ENCODE assay signal across 25 cellular contexts in genomic region chr12:41287500-41287899, GRCh38.
A peak's percentile ranks its signal among the peaks of the same experiment; 100 is the strongest.
DNase-seq lines count a peak whose midpoint lies in the region; ATAC-seq and TF ChIP-seq lines count a peak whose summit lies in the region.
"Had no signal": no experiment of that assay in that cellular context is flagged by ENCODE, and none has a peak within 500 bp of the region (broad histone marks: within the 10 kb centered on the region; RNA-seq: fewer than 3 reads in every experiment).

No MANE protein-coding gene starts in this region.

- no peaks in the 10 kb centered on the region for H3K27me3 ChIP-seq in Karpas-422 (ENCODE audit: low read length)
- H3K27me3 ChIP-seq in foreskin keratinocyte = no peaks in the 10 kb centered on the region
- H3K27me3 ChIP-seq: body of pancreas, MG63 had no signal

- no peaks in the 10 kb centered on the region for H3K79me2 ChIP-seq in Karpas-422 (ENCODE audit: low read length)

- no peaks in the 10 kb centered on the region for H4K20me1 ChIP-seq in Karpas-422 (ENCODE audit: insufficient read depth, low read depth, low read length)

- no peaks in the 10 kb centered on the region for H3K36me3 ChIP-seq in Karpas-422 (ENCODE audit: insufficient read depth, low read length)
- H3K36me3 ChIP-seq in mesodermal cell (ENCODE audit: control insufficient read depth, insufficient read depth, low read length) = no peaks in the 10 kb centered on the region
- H3K36me3 ChIP-seq in mucosa of descending colon (ENCODE audit: low read depth) = no peaks in the 10 kb centered on the region
- H3K36me3 ChIP-seq: MG63 had no signal

- H3K4me2 ChIP-seq in Karpas-422 (ENCODE audit: low read depth, low read length, poor library complexity, severe bottlenecking) = peak overlapping the region; percentile 39
- H3K4me2 ChIP-seq: GM23338 had no signal

- H3K27ac ChIP-seq in Karpas-422 (ENCODE audit: low read length) = no peak overlapping the region
- peak overlapping the region; percentile 13 for H3K27ac ChIP-seq in mesodermal cell (ENCODE audit: low read depth, low read length, severe bottlenecking)
- no peak overlapping the region for H3K27ac ChIP-seq in foreskin keratinocyte
- no peak overlapping the region for H3K27ac ChIP-seq in substantia nigra (ENCODE audit: low read depth, low read length, poor library complexity, severe bottlenecking)
- H3K27ac ChIP-seq: body of pancreas had no signal

- ATAC-seq in GM18520 (IDR thresholded peaks at IDR 0.05; ENCODE audit: unreplicated experiment) (peak; percentile 43), GM21390 (IDR thresholded peaks at IDR 0.05; ENCODE audit: unreplicated experiment) (peak; percentile 68), foreskin keratinocyte (no peak), HG03045 (IDR thresholded peaks at IDR 0.05; ENCODE audit: unreplicated experiment) (no peak), mucosa of descending colon (no peak)
- ATAC-seq: activated naive CD8-positive, alpha-beta T cell treated with anti-CD3 and anti-CD28 coated beads, Interleukin-2, amount 50 U/mL, for 24 hours; body of pancreas; effector memory CD8-positive, alpha-beta T cell; GM23338; left lobe of liver; natural killer cell treated with Interleukin-12 subunit alpha and Interleukin-12 subunit beta and Interleukin-15 and Interleukin-18, amount 100 ng/mL, for 72 hours; stimulated activated naive CD8-positive, alpha-beta T cell treated with anti-CD3 and anti-CD28 coated beads, Interleukin-15, amount 100 ng/mL, for 72 hours had no signal

- H3K9me2 ChIP-seq in Karpas-422 (replicated peaks; ENCODE audit: insufficient read depth, low read length) = no peaks in the 10 kb centered on the region

- no peak overlapping the region for H3K4me3 ChIP-seq in Karpas-422 (ENCODE audit: low read length)
- H3K4me3 ChIP-seq in mesodermal cell (ENCODE audit: extremely low read depth, insufficient read depth, low read length, poor library complexity, severe bottlenecking) = no peak overlapping the region
- H3K4me3 ChIP-seq in mucosa of descending colon = no peak overlapping the region
- H3K4me3 ChIP-seq: body of pancreas, GM23338, MG63 had no signal

- intact Hi-C loops in mucosa of descending colon (cut with DNase I, micrococcal nuclease) = no loop called here

- DNase-seq in Karpas-422 = no peak
- DNase-seq in foreskin keratinocyte = no peak
- DNase-seq in substantia nigra (lab: John Stamatoyannopoulos, UW) = no peak
- DNase-seq in mucosa of descending colon = no peak
- DNase-seq: activated CD8-positive, alpha-beta memory T cell treated with anti-CD3 and anti-CD28 coated beads, Interleukin-2, amount 50 U/mL, for 48 hours; activated naive CD8-positive, alpha-beta T cell treated with anti-CD3 and anti-CD28 coated beads, Interleukin-2, amount 50 U/mL, for 24 hours; body of pancreas; effector memory CD8-positive, alpha-beta T cell; head of caudate nucleus; MG63; NCI-H1436 treated with DMSO at 0.1 percent for 48 hours; NCI-H526 treated with DMSO at 0.1 percent for 48 hours; SIG-M5; small intestine; stimulated activated CD4-positive, alpha-beta T cell treated with anti-CD3 and anti-CD28 coated beads, Interleukin-4, amount 100 ng/mL, for 1 hour; stimulated activated naive CD8-positive, alpha-beta T cell treated with anti-CD3 and anti-CD28 coated beads, Interleukin-15, amount 100 ng/mL, for 72 hours; T-helper 2 cell; trophoblast cell had no signal

- TF ChIP-seq CTCF in foreskin keratinocyte (conservative IDR thresholded peaks at IDR 0.05) = no peak
- no peak for TF ChIP-seq CTCF in mucosa of descending colon (IDR thresholded peaks at IDR 0.05)

- H3K4me1 ChIP-seq in Karpas-422 (ENCODE audit: low read length) = peaks cover 20% of the 10 kb centered on the region
- H3K4me1 ChIP-seq in mesodermal cell (ENCODE audit: control insufficient read depth, insufficient read depth, low read length, poor library complexity, severe bottlenecking) = no peaks in the 10 kb centered on the region
- peaks cover 5% of the 10 kb centered on the region for H3K4me1 ChIP-seq in foreskin keratinocyte
- H3K4me1 ChIP-seq in mucosa of descending colon (ENCODE audit: low read depth) = no peaks in the 10 kb centered on the region
- H3K4me1 ChIP-seq: body of pancreas had no signal

- no peak overlapping the region for H3K9ac ChIP-seq in Karpas-422 (ENCODE audit: low read length)

- H3K9me3 ChIP-seq in Karpas-422 (ENCODE audit: low read length) = no peaks in the 10 kb centered on the region
- H3K9me3 ChIP-seq in mesodermal cell (ENCODE audit: control insufficient read depth, low read length) = no peaks in the 10 kb centered on the region
- H3K9me3 ChIP-seq in mucosa of descending colon = no peaks in the 10 kb centered on the region
- H3K9me3 ChIP-seq: body of pancreas, MG63 had no signal

- H2AFZ ChIP-seq in Karpas-422 (ENCODE audit: low read length) = peak overlapping the region; percentile 46; the same call in 1 of the 2 replicates

Comparison
In these comparisons a context has a peak if more than half of its experiments do, and no peak if none do; other contexts are left out.
1. ATAC-seq: peak in GM18520 (single experiment) and GM21390 (single experiment); none in foreskin keratinocyte (single experiment), HG03045 (single experiment) and mucosa of descending colon (single experiment).